Comparison of ENCODE assay signal across 9 cellular contexts in genomic region chr19:45200614-45201013, GRCh38. TPM values are rescaled to one million over a fixed set of nuclear protein-coding genes. Genes with fewer than 3 reads are reported as not detected.
DNase-seq lines count a peak whose midpoint lies in the region; ATAC-seq and TF ChIP-seq lines count a peak whose summit lies in the region.
"Had no signal": no experiment of that assay in that cellular context is flagged by ENCODE, and none has a peak within 500 bp of the region (broad histone marks: within the 10 kb centered on the region; RNA-seq: fewer than 3 reads in every experiment).

No MANE protein-coding gene starts in this region.

- DNase-seq in NCI-H1694 treated with DMSO at 0.1 percent for 48 hours (lab: John Stamatoyannopoulos, UW) (peak; percentile 20), NCI-H1694 (lab: John Stamatoyannopoulos, UW) (no peak), foreskin keratinocyte (no peak), retinal pigment epithelial cell (ENCODE audit: low read depth) (no peak), LoVo (ENCODE audit: low spot score) (no peak), NCI-H510A (lab: John Stamatoyannopoulos, UW) (no peak)
- DNase-seq in CD4-positive, alpha-beta memory T cell, result no peak
- DNase-seq: activated naive CD8-positive, alpha-beta T cell treated with anti-CD3 and anti-CD28 coated beads for 36 hours had no signal

- H3K4me3 ChIP-seq in retinal pigment epithelial cell (ENCODE audit: low read length), result no peak overlapping the region
- H3K4me3 ChIP-seq in CD4-positive, alpha-beta memory T cell (ENCODE audit: low read length in 2 of 2), result no peak overlapping the region

- peak; percentile 76 for ATAC-seq in SK-N-SH treated with all-trans-retinoic acid at 6 μM for 48 hours
- ATAC-seq in foreskin keratinocyte, result no peak

- no peak overlapping the region for H3K27ac ChIP-seq in foreskin keratinocyte
- H3K27ac ChIP-seq in CD4-positive, alpha-beta memory T cell (ENCODE audit: low read depth, low read length), result no peak overlapping the region

- H3K36me3 Mint-ChIP-seq in CD4-positive, alpha-beta memory T cell, result peaks cover 0 to 3% of the 10 kb centered on the region in 2 donors
- H3K36me3 Mint-ChIP-seq: activated naive CD8-positive, alpha-beta T cell treated with anti-CD3 and anti-CD28 coated beads for 36 hours had no signal

- intact Hi-C loops in CD4-positive, alpha-beta memory T cell (cut with micrococcal nuclease), result no loop called here

- H3K4me3 Mint-ChIP-seq in CD4-positive, alpha-beta memory T cell, result no peak overlapping the region
- H3K4me3 Mint-ChIP-seq: activated naive CD8-positive, alpha-beta T cell treated with anti-CD3 and anti-CD28 coated beads for 36 hours had no signal

- H3K9me3 Mint-ChIP-seq in CD4-positive, alpha-beta memory T cell, result peaks cover 0 to 2% (median 0%) of the 10 kb centered on the region in 8 donors
- H3K9me3 Mint-ChIP-seq: activated naive CD8-positive, alpha-beta T cell treated with anti-CD3 and anti-CD28 coated beads for 36 hours had no signal

- H3K4me1 ChIP-seq in foreskin keratinocyte, result peaks cover 5% of the 10 kb centered on the region
- no peaks in the 10 kb centered on the region for H3K4me1 ChIP-seq in CD4-positive, alpha-beta memory T cell (ENCODE audit: insufficient read depth, low read length)

- CTCF ChIA-PET in CD4-positive, alpha-beta memory T cell (lab: Charles Lee; ENCODE audit: partially characterized antibody), result no interaction called here

- no peaks in the 10 kb centered on the region for H3K9me3 ChIP-seq in CD4-positive, alpha-beta memory T cell (ENCODE audit: control insufficient read depth in 1 of 2, low read length in 2 of 2)

- H3K4me1 Mint-ChIP-seq in CD4-positive, alpha-beta memory T cell, result no peaks in the 10 kb centered on the region
- H3K4me1 Mint-ChIP-seq: activated naive CD8-positive, alpha-beta T cell treated with anti-CD3 and anti-CD28 coated beads for 36 hours had no signal

- H3K36me3 ChIP-seq in CD4-positive, alpha-beta memory T cell (ENCODE audit: insufficient read depth, low read length), result no peaks in the 10 kb centered on the region

- TF ChIP-seq CTCF in foreskin keratinocyte (conservative IDR thresholded peaks at IDR 0.05) (peak; percentile 69), retinal pigment epithelial cell (conservative IDR thresholded peaks at IDR 0.05; ENCODE audit: low read depth, low read length) (peak; percentile 42)

- POLR2A ChIA-PET in CD4-positive, alpha-beta memory T cell (lab: Charles Lee; ENCODE audit: partially characterized antibody), result no interaction called here

- no peaks in the 10 kb centered on the region for H3K27me3 ChIP-seq in foreskin keratinocyte
- H3K27me3 ChIP-seq in CD4-positive, alpha-beta memory T cell (ENCODE audit: insufficient read depth, low read length), result no peaks in the 10 kb centered on the region

- H3K27ac Mint-ChIP-seq in CD4-positive, alpha-beta memory T cell, result no peak overlapping the region
- H3K27ac Mint-ChIP-seq: activated naive CD8-positive, alpha-beta T cell treated with anti-CD3 and anti-CD28 coated beads for 36 hours had no signal

- peaks cover 0 to 1% of the 10 kb centered on the region in 2 donors for H3K27me3 Mint-ChIP-seq in CD4-positive, alpha-beta memory T cell
- H3K27me3 Mint-ChIP-seq: activated naive CD8-positive, alpha-beta T cell treated with anti-CD3 and anti-CD28 coated beads for 36 hours had no signal

TF ChIP-seq in SK-N-SH treated with all-trans-retinoic acid at 6 μM for 48 hours, 23 proteins besides CTCF, POLR2A, EP300 and RAD21:
- no peak for TF ChIP-seq ISL1 (CRISPR knock-in tag; IDR thresholded peaks at IDR 0.05)
- no peak for TF ChIP-seq ZNF70 (CRISPR knock-in tag; IDR thresholded peaks at IDR 0.05)
- no peak for TF ChIP-seq PPARA (CRISPR knock-in tag; IDR thresholded peaks at IDR 0.05; ENCODE audit: borderline replicate concordance)

RNA-seq across cellular contexts. Expression of gene BLOC1S3, which starts 22.0 kb away (rescaled TPM):
- 5.7 and 6.6 TPM in 2 replicates for total RNA-seq in foreskin keratinocyte
- polyA plus RNA-seq in foreskin keratinocyte, result 7.4 and 8.8 TPM in 2 replicates
- total RNA-seq in CD4-positive, alpha-beta memory T cell, result 10 to 100 TPM; 26.5 to 29.9 TPM
- polyA plus RNA-seq in CD4-positive, alpha-beta memory T cell, result 10 to 100 TPM in 1 of 2 donors, 1 to 10 TPM in 1; 5.3 to 15.4 TPM

RNA-seq across cellular contexts. Expression of gene TRAPPC6A, which starts 22.6 kb away (rescaled TPM):
- total RNA-seq in foreskin keratinocyte, result 3.8 and 4.6 TPM in 2 replicates
- polyA plus RNA-seq in foreskin keratinocyte, result 6.9 and 7.8 TPM in 2 replicates
- total RNA-seq in CD4-positive, alpha-beta memory T cell, result 10 to 100 TPM; 49.1 to 51.9 TPM
- polyA plus RNA-seq in CD4-positive, alpha-beta memory T cell, result 100 to 1,000 TPM; 160 to 246 TPM

RNA-seq across cellular contexts. Expression of gene NKPD1, which starts 39.8 kb away (rescaled TPM):
- 0.04 and 0.07 TPM in 2 replicates for total RNA-seq in foreskin keratinocyte
- polyA plus RNA-seq in foreskin keratinocyte, result 0.03 TPM in 2 replicates
- 1 to 10 TPM in 1 of 2 experiments, under 1 TPM in 1; 0.80 to 1.2 TPM for total RNA-seq in CD4-positive, alpha-beta memory T cell
- under 1 TPM in 1 of 2 donors, not detected in 1; 0.61 TPM for polyA plus RNA-seq in CD4-positive, alpha-beta memory T cell

RNA-seq across cellular contexts. Expression of gene EXOC3L2, which starts 44.6 kb away (rescaled TPM):
- total RNA-seq in foreskin keratinocyte, result 0.27 and 0.60 TPM in 2 replicates
- 0.37 and 0.41 TPM in 2 replicates for polyA plus RNA-seq in foreskin keratinocyte
- not detected for total RNA-seq in CD4-positive, alpha-beta memory T cell
- polyA plus RNA-seq in CD4-positive, alpha-beta memory T cell, result not detected
- total RNA-seq: activated naive CD8-positive, alpha-beta T cell treated with anti-CD3 and anti-CD28 coated beads for 36 hours had no signal

RNA-seq across cellular contexts. Expression of gene MARK4, which starts 50.5 kb away (rescaled TPM):
- total RNA-seq in foreskin keratinocyte, result 16.6 and 17.5 TPM in 2 replicates
- polyA plus RNA-seq in foreskin keratinocyte, result 18.5 and 20.8 TPM in 2 replicates
- total RNA-seq in CD4-positive, alpha-beta memory T cell, result 10 to 100 TPM; 24.3 to 25.2 TPM
- polyA plus RNA-seq in CD4-positive, alpha-beta memory T cell, result 1 to 10 TPM in 1 of 2 donors, under 1 TPM in 1; 0.11 to 1.7 TPM
